In the genomic region with DNA sequence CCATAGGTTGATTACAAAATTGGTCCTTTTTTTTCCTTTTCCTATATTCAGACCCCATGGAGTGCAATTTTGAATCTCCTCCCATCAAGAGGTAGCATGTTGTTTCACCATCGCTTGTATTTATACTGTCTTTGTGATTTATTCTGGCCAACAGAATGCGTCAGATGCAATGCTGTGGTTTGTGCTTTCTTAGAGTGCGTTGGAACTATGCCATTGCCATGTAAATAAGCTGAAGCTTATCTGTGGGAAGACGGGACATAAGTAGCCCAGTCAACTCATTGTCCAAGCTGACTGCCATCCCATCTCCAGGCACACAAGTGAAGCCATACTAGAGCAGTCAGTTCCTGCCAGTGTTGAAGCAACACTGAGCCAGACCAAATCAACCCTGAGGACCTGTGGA, we compare ENCODE assay signal across 18 cellular contexts.
"Had no signal": no experiment of that assay in that cellular context is flagged by ENCODE, and none has a peak within 500 bp of the region (broad histone marks: within the 10 kb centered on the region; RNA-seq: fewer than 3 reads in every experiment).

No MANE protein-coding gene starts in this region.

- H3K4me3 Mint-ChIP-seq: naive B cell; nephron progenitor cell; stimulated activated effector memory CD8-positive, alpha-beta T cell treated with anti-CD3 and anti-CD28 coated beads, Interleukin-12 subunit alpha, Interleukin-12 subunit beta, amount 100 ng/mL, for 72 hours had no signal

- H3K4me1 Mint-ChIP-seq: naive B cell; nephron progenitor cell; stimulated activated effector memory CD8-positive, alpha-beta T cell treated with anti-CD3 and anti-CD28 coated beads, Interleukin-12 subunit alpha, Interleukin-12 subunit beta, amount 100 ng/mL, for 72 hours had no signal

- ATAC-seq: left colon; left ventricle myocardium superior; right lobe of liver; stimulated activated effector memory CD8-positive, alpha-beta T cell treated with anti-CD3 and anti-CD28 coated beads, Interleukin-12 subunit alpha, Interleukin-12 subunit beta, amount 100 ng/mL, for 72 hours; stimulated activated naive CD8-positive, alpha-beta T cell treated with anti-CD3 and anti-CD28 coated beads, Interleukin-15, Interleukin-2, amounts not matched to agents 100 U/mL and 50 U/mL, for 24 hours; upper lobe of right lung had no signal

- DNase-seq: colonic mucosa; dermis blood vessel endothelial cell; esophagus squamous epithelium; foreskin melanocyte; head of caudate nucleus; left colon; left ventricle myocardium superior; mesenchymal stem cell; midbrain; naive B cell; nephron progenitor cell; right lobe of liver; stimulated activated CD4-positive, alpha-beta T cell treated with anti-CD3 and anti-CD28 coated beads, Interleukin-4, amount 100 ng/mL, for 1 hour; stimulated activated CD8-positive, alpha-beta memory T cell treated with anti-CD3 and anti-CD28 coated beads, Interleukin-4, amount 100 ng/mL, for 48 hours; stimulated activated naive CD8-positive, alpha-beta T cell treated with anti-CD3 and anti-CD28 coated beads, Interleukin-15, Interleukin-2, amounts not matched to agents 100 U/mL and 50 U/mL, for 24 hours; testis; upper lobe of right lung had no signal

- H3K27ac Mint-ChIP-seq: naive B cell; nephron progenitor cell; stimulated activated effector memory CD8-positive, alpha-beta T cell treated with anti-CD3 and anti-CD28 coated beads, Interleukin-12 subunit alpha, Interleukin-12 subunit beta, amount 100 ng/mL, for 72 hours had no signal

- H3K9me3 Mint-ChIP-seq: nephron progenitor cell had no signal

- H3K27me3 Mint-ChIP-seq: naive B cell had no signal

- H3K36me3 Mint-ChIP-seq: naive B cell; stimulated activated effector memory CD8-positive, alpha-beta T cell treated with anti-CD3 and anti-CD28 coated beads, Interleukin-12 subunit alpha, Interleukin-12 subunit beta, amount 100 ng/mL, for 72 hours had no signal
